Comparison of ENCODE assay signal across 21 cellular contexts in genomic region chr18:37649416-37649815, GRCh38.
"Had no signal": no experiment of that assay in that cellular context is flagged by ENCODE, and none has a peak within 500 bp of the region (broad histone marks: within the 10 kb centered on the region; RNA-seq: fewer than 3 reads in every experiment).

No MANE protein-coding gene starts in this region.

- DNase-seq: KBM-7, MV-4-11, NCI-H1048, NCI-H1105, NCI-H1417, NCI-H1436 treated with DMSO at 0.1 percent for 48 hours, NCI-H1694, NCI-H187 treated with DMSO at 0.1 percent for 48 hours, NCI-H2029 treated with DMSO at 0.1 percent for 48 hours, NCI-H2227 treated with DMSO at 0.1 percent for 48 hours, NCI-H524, NCI-H526 treated with DMSO at 0.1 percent for 48 hours, NCI-H748 treated with DMSO at 0.1 percent for 48 hours, SHP77, SK-N-SH, SW 1271, T-cell had no signal

- H3K4me2 ChIP-seq: SK-N-SH had no signal

- ATAC-seq: Panc1, T-cell had no signal

- FAIRE-seq: HTR-8/SVneo had no signal

- H3K27ac ChIP-seq: HL-60, RWPE1 had no signal
